In genomic region chr20:59145247-59145925, GRCh38 we compare ENCODE assay signal across 20 cellular contexts. TPM values are rescaled to one million over a fixed set of nuclear protein-coding genes. Genes with fewer than 3 reads are reported as not detected.
DNase-seq lines count a peak whose midpoint lies in the region; ATAC-seq, FAIRE-seq and TF ChIP-seq lines count a peak whose summit lies in the region.
"Had no signal": no experiment of that assay in that cellular context is flagged by ENCODE, and none has a peak within 500 bp of the region (broad histone marks: within the 10 kb centered on the region; RNA-seq: fewer than 3 reads in every experiment).

No MANE protein-coding gene starts in this region.

- DNase-seq in stimulated activated naive CD8-positive, alpha-beta T cell treated with anti-CD3 and anti-CD28 coated beads, Interleukin-15, Interleukin-2, amounts not matched to agents 100 U/mL and 50 U/mL, for 24 hours: no peak
- DNase-seq in activated T-cell treated with anti-CD3 and anti-CD28 coated beads, Interleukin-2, amount 50 U/mL, for 72 hours: no peak
- DNase-seq in left kidney (ENCODE audit: low read depth, low spot score): peak; percentile 65
- no peak for DNase-seq in GM12892 (ENCODE audit: insufficient read length)
- no peak for DNase-seq in upper lobe of right lung
- DNase-seq: GDM1; MG63; NCI-H1694 treated with DMSO at 0.1 percent for 48 hours; NCI-H226; NK-92 treated with Interleukin-12 subunit alpha and Interleukin-12 subunit beta, amount 100 ng/mL, for 24 hours had no signal

- TF ChIP-seq POLR2A in GM12892 (IDR thresholded peaks at IDR 0.05; ENCODE audit: low read depth, low read length): no peak

- TF ChIP-seq CTCF in upper lobe of right lung (IDR thresholded peaks at IDR 0.05): no peak

- no peak overlapping the region for H3K4me3 ChIP-seq in upper lobe of right lung
- H3K4me3 ChIP-seq: GM12878, hepatocyte, MG63 had no signal

- H3K27ac ChIP-seq in upper lobe of right lung: no peak overlapping the region
- H3K27ac ChIP-seq: neutrophil had no signal

- peaks cover 73% of the 10 kb centered on the region for H3K4me1 Mint-ChIP-seq in stimulated activated naive CD8-positive, alpha-beta T cell treated with anti-CD3 and anti-CD28 coated beads, Interleukin-15, Interleukin-2, amounts not matched to agents 100 ng/mL and 50 ng/mL, for 24 hours (ENCODE audit: low read depth)
- H3K4me1 Mint-ChIP-seq in activated T-cell treated with anti-CD3 and anti-CD28 coated beads, Interleukin-2, amount 50 U/mL, for 72 hours (ENCODE audit: low read depth): peaks cover 68% of the 10 kb centered on the region
- H3K4me1 Mint-ChIP-seq: WTC11 had no signal

- no peaks in the 10 kb centered on the region for H3K36me3 ChIP-seq in upper lobe of right lung
- H3K36me3 ChIP-seq: MG63, neutrophil had no signal

- H3K9me3 Mint-ChIP-seq in stimulated activated naive CD8-positive, alpha-beta T cell treated with anti-CD3 and anti-CD28 coated beads, Interleukin-15, Interleukin-2, amounts not matched to agents 100 ng/mL and 50 ng/mL, for 24 hours: peaks cover 3% of the 10 kb centered on the region
- H3K9me3 Mint-ChIP-seq in activated T-cell treated with anti-CD3 and anti-CD28 coated beads, Interleukin-2, amount 50 U/mL, for 72 hours: no peaks in the 10 kb centered on the region

- H3K27me3 ChIP-seq in upper lobe of right lung: no peaks in the 10 kb centered on the region
- H3K27me3 ChIP-seq: hepatocyte had no signal

- no peak for FAIRE-seq in GM12892 (lab: Jason Lieb, UNC)
- FAIRE-seq: GM12878 had no signal

- peak overlapping the region; percentile 97 for H3K27ac Mint-ChIP-seq in stimulated activated naive CD8-positive, alpha-beta T cell treated with anti-CD3 and anti-CD28 coated beads, Interleukin-15, Interleukin-2, amounts not matched to agents 100 ng/mL and 50 ng/mL, for 24 hours
- peak overlapping the region; percentile 98 for H3K27ac Mint-ChIP-seq in activated T-cell treated with anti-CD3 and anti-CD28 coated beads, Interleukin-2, amount 50 U/mL, for 72 hours
- H3K27ac Mint-ChIP-seq: WTC11 had no signal

- ATAC-seq in stimulated activated naive CD8-positive, alpha-beta T cell treated with anti-CD3 and anti-CD28 coated beads, Interleukin-15, Interleukin-2, amounts not matched to agents 100 U/mL and 50 U/mL, for 24 hours: no peak
- no peak for ATAC-seq in activated T-cell treated with anti-CD3 and anti-CD28 coated beads, Interleukin-2, amount 50 U/mL, for 72 hours (replicated peaks in 1 of 2)
- ATAC-seq in GM18907 (IDR thresholded peaks at IDR 0.05; ENCODE audit: unreplicated experiment): no peak
- no peak for ATAC-seq in GM18520 (IDR thresholded peaks at IDR 0.05; ENCODE audit: unreplicated experiment)
- no peak for ATAC-seq in upper lobe of right lung
- ATAC-seq: GM12878, WTC11 had no signal

- peak overlapping the region; percentile 87 for H3K4me3 Mint-ChIP-seq in stimulated activated naive CD8-positive, alpha-beta T cell treated with anti-CD3 and anti-CD28 coated beads, Interleukin-15, Interleukin-2, amounts not matched to agents 100 ng/mL and 50 ng/mL, for 24 hours
- peak overlapping the region; percentile 90 to 98 for H3K4me3 Mint-ChIP-seq in activated T-cell treated with anti-CD3 and anti-CD28 coated beads, Interleukin-2, amount 50 U/mL, for 72 hours
- H3K4me3 Mint-ChIP-seq: WTC11 had no signal

- peaks cover 17% of the 10 kb centered on the region for H3K36me3 Mint-ChIP-seq in stimulated activated naive CD8-positive, alpha-beta T cell treated with anti-CD3 and anti-CD28 coated beads, Interleukin-15, Interleukin-2, amounts not matched to agents 100 ng/mL and 50 ng/mL, for 24 hours (ENCODE audit: low read depth)
- H3K36me3 Mint-ChIP-seq in activated T-cell treated with anti-CD3 and anti-CD28 coated beads, Interleukin-2, amount 50 U/mL, for 72 hours (ENCODE audit: insufficient read depth in 2 of 2): peaks cover 7 to 15% of the 10 kb centered on the region in 2 donors
- H3K36me3 Mint-ChIP-seq: WTC11 had no signal

- H3K27me3 Mint-ChIP-seq in stimulated activated naive CD8-positive, alpha-beta T cell treated with anti-CD3 and anti-CD28 coated beads, Interleukin-15, Interleukin-2, amounts not matched to agents 100 ng/mL and 50 ng/mL, for 24 hours: no peaks in the 10 kb centered on the region
- H3K27me3 Mint-ChIP-seq in activated T-cell treated with anti-CD3 and anti-CD28 coated beads, Interleukin-2, amount 50 U/mL, for 72 hours (ENCODE audit: low read depth): no peaks in the 10 kb centered on the region

- intact Hi-C loops in upper lobe of right lung (cut with DNase I): no loop called here

- no peaks in the 10 kb centered on the region for H3K9me3 ChIP-seq in upper lobe of right lung
- H3K9me3 ChIP-seq: MG63, neutrophil had no signal

- H3K4me1 ChIP-seq in upper lobe of right lung: peaks cover 14% of the 10 kb centered on the region

RNA-seq across cellular contexts. Expression of gene ZNF831, which starts 18.2 kb away (rescaled TPM):
- total RNA-seq in activated T-cell treated with anti-CD3 and anti-CD28 coated beads, Interleukin-2, amount 50 U/mL, for 72 hours: 1 to 10 TPM; 8.2 to 9.0 TPM
- polyA plus RNA-seq in GM12892 (2012; ENCODE audit: missing spikeins): 0.11 TPM
- 1.0 TPM for total RNA-seq in upper lobe of right lung
- total RNA-seq: chondrocyte, hepatocyte, kidney epithelial cell, renal cortical epithelial cell had no signal
- polyA plus RNA-seq: hepatocyte had no signal
